In genomic region chr1:226634156-226634588, GRCh38 we compare ENCODE assay signal across 8 cellular contexts.
DNase-seq lines count a peak whose midpoint lies in the region; ATAC-seq and TF ChIP-seq lines count a peak whose summit lies in the region.

No MANE protein-coding gene starts in this region.

- no peak overlapping the region for H2AFZ ChIP-seq in PC-3 (ENCODE audit: low read length)

- no peak overlapping the region for H3K9ac ChIP-seq in PC-3 (ENCODE audit: low read length)

- H3K27me3 Mint-ChIP-seq in CD4-positive, alpha-beta memory T cell, result no peaks in the 10 kb centered on the region
- no peaks in the 10 kb centered on the region for H3K27me3 Mint-ChIP-seq in activated T-helper 1 cell treated with anti-CD3 and anti-CD28 coated beads, Interleukin-12 subunit alpha, Interleukin-12 subunit beta, Interleukin-2, Interleukin-4 antibody, amounts not matched to agents 30 ng/mL and 10 ng/mL and 1 ng/mL, durations not matched to agents 14 hours and 24 hours and 36 hours (ENCODE audit: insufficient read depth)

- no peaks in the 10 kb centered on the region for H3K9me3 ChIP-seq in CD4-positive, alpha-beta memory T cell (ENCODE audit: control insufficient read depth in 1 of 2, low read length in 2 of 2)
- no peaks in the 10 kb centered on the region for H3K9me3 ChIP-seq in PC-3 (ENCODE audit: low read length)

- peaks cover 53% of the 10 kb centered on the region for H3K4me1 ChIP-seq in CD4-positive, alpha-beta memory T cell (ENCODE audit: insufficient read depth, low read length)
- H3K4me1 ChIP-seq in PC-3 (ENCODE audit: insufficient read depth, low read length), result peaks cover 21% of the 10 kb centered on the region

- no peaks in the 10 kb centered on the region for H4K20me1 ChIP-seq in PC-3 (ENCODE audit: low read length)

- H3K4me3 Mint-ChIP-seq in CD4-positive, alpha-beta memory T cell, result peak overlapping the region in 7 of 8 donors; percentile 1 to 82 (median 53)
- H3K4me3 Mint-ChIP-seq in activated T-helper 1 cell treated with anti-CD3 and anti-CD28 coated beads, Interleukin-12 subunit alpha, Interleukin-12 subunit beta, Interleukin-2, Interleukin-4 antibody, amounts not matched to agents 30 ng/mL and 10 ng/mL and 1 ng/mL, durations not matched to agents 14 hours and 24 hours and 36 hours, result no peak overlapping the region

- no peaks in the 10 kb centered on the region for H3F3A ChIP-seq in PC-3 (ENCODE audit: low read length, unreplicated experiment)

- H3K27me3 ChIP-seq in CD4-positive, alpha-beta memory T cell (ENCODE audit: insufficient read depth, low read length), result no peaks in the 10 kb centered on the region
- no peaks in the 10 kb centered on the region for H3K27me3 ChIP-seq in PC-3 (ENCODE audit: low read length)

- CTCF ChIA-PET in CD4-positive, alpha-beta memory T cell (lab: Charles Lee; ENCODE audit: partially characterized antibody), result interaction anchor here (0.7 to 9.0 kb wide), 35 partner anchors 7 to 334 kb away, joined by 3 to 131 read pairs (median 5); no protein-coding TSS in a partner anchor
- CTCF ChIA-PET in PC-3 (lab: Charles Lee), result interaction anchor here (1.0 kb wide), 1 partner anchor 187 kb away, joined by 3 read pairs; no protein-coding TSS in a partner anchor

- no peaks in the 10 kb centered on the region for H3K79me2 ChIP-seq in PC-3 (ENCODE audit: low read length)

- ATAC-seq in GM19351 (IDR thresholded peaks at IDR 0.05; ENCODE audit: unreplicated experiment) (peak; percentile 85), HG03521 (IDR thresholded peaks at IDR 0.05; ENCODE audit: unreplicated experiment) (peak; percentile 66), PC-3 (peak; percentile 91)

- no peaks in the 10 kb centered on the region for H3K9me3 Mint-ChIP-seq in CD4-positive, alpha-beta memory T cell
- no peaks in the 10 kb centered on the region for H3K9me3 Mint-ChIP-seq in activated T-helper 1 cell treated with anti-CD3 and anti-CD28 coated beads, Interleukin-12 subunit alpha, Interleukin-12 subunit beta, Interleukin-2, Interleukin-4 antibody, amounts not matched to agents 30 ng/mL and 10 ng/mL and 1 ng/mL, durations not matched to agents 14 hours and 24 hours and 36 hours

- DNase-seq in CD4-positive, alpha-beta memory T cell, result peak; percentile 74 to 81 (median 78)
- DNase-seq in PC-3, result peak; percentile 88
- peak; percentile 66 for DNase-seq in activated T-helper 1 cell treated with anti-CD3 and anti-CD28 coated beads, Interleukin-12 subunit alpha, Interleukin-12 subunit beta, Interleukin-2, Interleukin-4 antibody, amounts not matched to agents 30 ng/mL and 10 ng/mL and 1 ng/mL, durations not matched to agents 14 hours and 24 hours and 36 hours (ENCODE audit: low spot score)
- peak; percentile 63 for DNase-seq in fibroblast of peridontal ligament (ENCODE audit: extremely low read depth)
- peak in 49 of 56 donors; percentile 30 to 93 (median 68) for DNase-seq in nucleus accumbens (lab: John Stamatoyannopoulos, UW)
- peak in 44 of 49 donors; percentile 35 to 91 (median 71) for DNase-seq in substantia nigra (lab: John Stamatoyannopoulos, UW)

- no peaks in the 10 kb centered on the region for H3K9me2 ChIP-seq in PC-3 (replicated peaks; ENCODE audit: low read length)

- H3K36me3 ChIP-seq in CD4-positive, alpha-beta memory T cell (ENCODE audit: insufficient read depth, low read length), result peaks cover 57% of the 10 kb centered on the region
- no peaks in the 10 kb centered on the region for H3K36me3 ChIP-seq in PC-3 (ENCODE audit: low read depth, low read length)

- H3K27ac Mint-ChIP-seq in CD4-positive, alpha-beta memory T cell, result peak overlapping the region; percentile 72 to 94 (median 88)
- H3K27ac Mint-ChIP-seq in activated T-helper 1 cell treated with anti-CD3 and anti-CD28 coated beads, Interleukin-12 subunit alpha, Interleukin-12 subunit beta, Interleukin-2, Interleukin-4 antibody, amounts not matched to agents 30 ng/mL and 10 ng/mL and 1 ng/mL, durations not matched to agents 14 hours and 24 hours and 36 hours, result peak overlapping the region; percentile 31

- POLR2A ChIA-PET in CD4-positive, alpha-beta memory T cell (lab: Charles Lee; ENCODE audit: partially characterized antibody), result interaction anchor here (1.0 to 4.3 kb wide), 13 partner anchors 10 to 194 kb away, joined by 3 to 18 read pairs (median 10); partner anchors contain the start of gene ITPKB
- POLR2A ChIA-PET in PC-3 (lab: Charles Lee; ENCODE audit: unreplicated experiment), result no interaction called here

- peaks cover 24 to 81% of the 10 kb centered on the region in 2 donors for H3K36me3 Mint-ChIP-seq in CD4-positive, alpha-beta memory T cell
- H3K36me3 Mint-ChIP-seq in activated T-helper 1 cell treated with anti-CD3 and anti-CD28 coated beads, Interleukin-12 subunit alpha, Interleukin-12 subunit beta, Interleukin-2, Interleukin-4 antibody, amounts not matched to agents 30 ng/mL and 10 ng/mL and 1 ng/mL, durations not matched to agents 14 hours and 24 hours and 36 hours (ENCODE audit: low read depth), result peaks cover 37% of the 10 kb centered on the region

- TF ChIP-seq CTCF in PC-3 (conservative IDR thresholded peaks at IDR 0.05; ENCODE audit: low read depth, low read length), result peak; percentile 100

- intact Hi-C loops in CD4-positive, alpha-beta memory T cell (cut with micrococcal nuclease), result loop anchor here (1.0 to 2.0 kb wide), 4 partner anchors 21 to 194 kb away; no protein-coding TSS in a partner anchor
- intact Hi-C loops in PC-3 (cut with micrococcal nuclease), result loop anchor here (1.0 kb wide), 2 partner anchors 194 to 803 kb away; no protein-coding TSS in a partner anchor
- intact Hi-C loops in activated T-helper 1 cell treated with anti-CD3 and anti-CD28 coated beads, Interleukin-12 subunit alpha, Interleukin-12 subunit beta, Interleukin-2, Interleukin-4 antibody, amounts not matched to agents 30 ng/mL and 10 ng/mL and 1 ng/mL, durations not matched to agents 14 hours and 24 hours and 36 hours (cut with micrococcal nuclease), result loop anchor here (1.0 to 2.0 kb wide), 6 partner anchors 8 to 194 kb away; no protein-coding TSS in a partner anchor

- H3K4me2 ChIP-seq in PC-3 (ENCODE audit: low read length), result no peak overlapping the region

- peaks cover 28 to 70% (median 53%) of the 10 kb centered on the region in 4 donors for H3K4me1 Mint-ChIP-seq in CD4-positive, alpha-beta memory T cell
- peaks cover 34% of the 10 kb centered on the region for H3K4me1 Mint-ChIP-seq in activated T-helper 1 cell treated with anti-CD3 and anti-CD28 coated beads, Interleukin-12 subunit alpha, Interleukin-12 subunit beta, Interleukin-2, Interleukin-4 antibody, amounts not matched to agents 30 ng/mL and 10 ng/mL and 1 ng/mL, durations not matched to agents 14 hours and 24 hours and 36 hours (ENCODE audit: low read depth)

- no peak overlapping the region for H3K4me3 ChIP-seq in CD4-positive, alpha-beta memory T cell (ENCODE audit: low read length in 2 of 2)
- no peak overlapping the region for H3K4me3 ChIP-seq in PC-3 (ENCODE audit: low read length)

- no TSS peak for BruUV-seq in PC-3 (replicated peaks; lab: Mats Ljungman, UMichigan)

- H3K27ac ChIP-seq in CD4-positive, alpha-beta memory T cell (ENCODE audit: low read depth, low read length), result peak overlapping the region; percentile 56
- H3K27ac ChIP-seq in PC-3 (ENCODE audit: low read length) (peak overlapping the region; percentile 72; the same call in 1 of the 2 replicates), substantia nigra (ENCODE audit: low read depth, low read length, poor library complexity, severe bottlenecking) (peak overlapping the region; percentile 81)
